Comparison of ENCODE assay signal across 15 cellular contexts in genomic region chr2:74491671-74492544, GRCh38. TPM values are rescaled to one million over a fixed set of nuclear protein-coding genes. Genes with fewer than 3 reads are reported as not detected.
DNase-seq lines count a peak whose midpoint lies in the region; ATAC-seq, FAIRE-seq and TF ChIP-seq lines count a peak whose summit lies in the region.
"Had no signal": no experiment of that assay in that cellular context is flagged by ENCODE, and none has a peak within 500 bp of the region (broad histone marks: within the 10 kb centered on the region; RNA-seq: fewer than 3 reads in every experiment).

No MANE protein-coding gene starts in this region.

- H3K36me3 ChIP-seq in liver (ENCODE audit: control insufficient read depth in 4 of 4, insufficient read depth in 3 of 4, low read depth in 1 of 4, low read length in 3 of 4) = peaks cover 10 to 16% (median 14%) of the 10 kb centered on the region in 4 donors
- peaks cover 35 to 48% of the 10 kb centered on the region in 2 experiments for H3K36me3 ChIP-seq in HepG2 (replicated peaks in 1 of 2; ENCODE audit: control insufficient read depth in 1 of 2, insufficient read depth in 2 of 2, low read length in 2 of 2)
- peaks cover 24 to 30% of the 10 kb centered on the region in 2 donors for H3K36me3 ChIP-seq in kidney (ENCODE audit: control insufficient read depth in 1 of 2, insufficient read depth in 2 of 2, low read length in 2 of 2)
- no peaks in the 10 kb centered on the region for H3K36me3 ChIP-seq in mucosa of descending colon (ENCODE audit: low read depth)

- WGBS in liver = 45% methylated on average over 12 of the region's 12 CpGs
- WGBS in HepG2 (ENCODE audit: low lambda C conversion rate) = 91% methylated on average over 12 of the region's 12 CpGs

- H4K20me1 ChIP-seq in HepG2 (ENCODE audit: insufficient read depth, low read length) = no peaks in the 10 kb centered on the region

- H3K4me3 ChIP-seq in liver (ENCODE audit: low read depth in 1 of 3, low read length in 3 of 3) (no peak overlapping the region), HepG2 (replicated peaks in 1 of 3; ENCODE audit: insufficient read depth in 1 of 3, low read depth in 2 of 3, low read length in 3 of 3) (no peak overlapping the region), kidney (ENCODE audit: low read length in 2 of 2) (no peak overlapping the region), mucosa of descending colon (no peak overlapping the region)
- H3K4me3 ChIP-seq: BLaER1 treated with 17β-estradiol and CSF1 and Interleukin-3, amounts not matched to agents 10 nM and 100 nM; GM12878; GM23338 had no signal

- H2AFZ ChIP-seq in HepG2 (ENCODE audit: low read length) = no peak overlapping the region
- H2AFZ ChIP-seq: GM23338 had no signal

- H3K27ac ChIP-seq in liver (ENCODE audit: low read depth in 1 of 2, low read length in 2 of 2) (peak overlapping the region; percentile 4 to 57), HepG2 (ENCODE audit: extremely low read length, insufficient read depth, low read length) (no peak overlapping the region), kidney (ENCODE audit: low read depth in 2 of 2, low read length in 2 of 2) (no peak overlapping the region)
- H3K27ac ChIP-seq: BLaER1 treated with 17β-estradiol and CSF1 and Interleukin-3, amounts not matched to agents 10 nM and 100 nM had no signal

- no TSS peak for BruUV-seq in HepG2 (replicated peaks; lab: Mats Ljungman, UMichigan)

- TF ChIP-seq CTCF in liver (IDR thresholded peaks at IDR 0.05; ENCODE audit: low read depth, low read length, missing input control) = no peak
- TF ChIP-seq CTCF in HepG2 (CRISPR knock-in tag; IDR thresholded peaks at IDR 0.05) = no peak
- TF ChIP-seq CTCF in kidney (IDR thresholded peaks at IDR 0.05; ENCODE audit: borderline replicate concordance, extremely low read depth, insufficient read depth) = no peak
- TF ChIP-seq CTCF in mucosa of descending colon (IDR thresholded peaks at IDR 0.05) = no peak

- ATAC-seq in HepG2 (no peak), mucosa of descending colon (no peak), HG02642 (IDR thresholded peaks at IDR 0.05; ENCODE audit: poor library complexity, unreplicated experiment) (no peak), GM18511 (IDR thresholded peaks at IDR 0.05; ENCODE audit: unreplicated experiment) (no peak)
- ATAC-seq: GM12878, GM23338 had no signal

- no peak for TF ChIP-seq POLR2A in HepG2 (IDR thresholded peaks at IDR 0.05; ENCODE audit: insufficient read depth in 1 of 2, low read depth in 2 of 2, low read length in 2 of 2)

- TF ChIP-seq EP300 in HepG2 (IDR thresholded peaks at IDR 0.05; ENCODE audit: low read depth in 2 of 2, low read length in 2 of 2) (peak in 1 of 2 experiments; percentile 61; a peak in 1 of 4 replicates), HepG2 (CRISPR knock-in tag; IDR thresholded peaks at IDR 0.05; ENCODE audit: borderline replicate concordance) (no peak)

- H3K4me1 ChIP-seq in liver (ENCODE audit: control insufficient read depth in 4 of 4, insufficient read depth in 4 of 4, low read length in 3 of 4) (peaks cover 38 to 82% (median 65%) of the 10 kb centered on the region in 4 donors), HepG2 (ENCODE audit: insufficient read depth, low read length) (peaks cover 71% of the 10 kb centered on the region), kidney (ENCODE audit: control insufficient read depth in 1 of 2, insufficient read depth in 1 of 2, low read depth in 1 of 2, low read length in 2 of 2) (no peaks in the 10 kb centered on the region), mucosa of descending colon (ENCODE audit: low read depth) (no peaks in the 10 kb centered on the region)
- H3K4me1 ChIP-seq: BLaER1 treated with 17β-estradiol and CSF1 and Interleukin-3, amounts not matched to agents 10 nM and 100 nM had no signal

- in situ Hi-C loops in HepG2 (cut with HindIII; ENCODE audit: extremely low pct_ligation_motif_present, low pct_unique_long_range_greater_than_20kb) = no loop called here

- POLR2A ChIA-PET in HepG2 (lab: Yijun Ruan, JAX) = interaction anchor here (2.1 to 3.1 kb wide), 3 partner anchors 9 to 12 kb away, joined by 13 to 23 read pairs (median 13); partner anchors contain the start of genes CCDC142 and TTC31

- H3K27me3 ChIP-seq in liver (ENCODE audit: control insufficient read depth in 4 of 4, insufficient read depth in 4 of 4, low read length in 3 of 4) (no peaks in the 10 kb centered on the region), HepG2 (ENCODE audit: control insufficient read depth in 1 of 2, insufficient read depth in 2 of 2, low read length in 2 of 2) (no peaks in the 10 kb centered on the region)

- TF ChIP-seq RAD21 in liver (IDR thresholded peaks at IDR 0.05) (peak; percentile 15 to 28), HepG2 (CRISPR knock-in tag; IDR thresholded peaks at IDR 0.05) (no peak)

- H3K9ac ChIP-seq in liver (ENCODE audit: low read depth in 1 of 2, low read length in 2 of 2) = no peak overlapping the region
- no peak overlapping the region for H3K9ac ChIP-seq in HepG2 (ENCODE audit: insufficient read depth, low read depth, low read length)
- H3K9ac ChIP-seq in kidney (ENCODE audit: low read length in 2 of 2) = no peak overlapping the region
- H3K9ac ChIP-seq: BLaER1 treated with 17β-estradiol and CSF1 and Interleukin-3, amounts not matched to agents 10 nM and 100 nM had no signal

- no peak overlapping the region for H3K4me2 ChIP-seq in HepG2 (ENCODE audit: low read depth, low read length)
- H3K4me2 ChIP-seq: BLaER1 treated with 17β-estradiol and CSF1 and Interleukin-3, amounts not matched to agents 10 nM and 100 nM; GM23338 had no signal

- DNase-seq in HepG2 (ENCODE audit: low spot score) (no peak), kidney (peak; percentile 12), mucosa of descending colon (peak in 2 of 3 donors; percentile 8 to 15), NCI-H2029 treated with DMSO at 0.1 percent for 48 hours (lab: John Stamatoyannopoulos, UW) (no peak)
- DNase-seq: ACHN; CD4-positive, CD25-positive, alpha-beta regulatory T cell; DMS79; H7 had no signal

- H3K9me3 ChIP-seq in liver (ENCODE audit: control insufficient read depth in 4 of 4, low read length in 3 of 4) = no peaks in the 10 kb centered on the region
- no peaks in the 10 kb centered on the region for H3K9me3 ChIP-seq in HepG2 (ENCODE audit: low read length)
- H3K9me3 ChIP-seq in kidney (ENCODE audit: control insufficient read depth in 1 of 2, low read length in 2 of 2) = no peaks in the 10 kb centered on the region
- no peaks in the 10 kb centered on the region for H3K9me3 ChIP-seq in mucosa of descending colon
- H3K9me3 ChIP-seq: BLaER1 treated with 17β-estradiol and CSF1 and Interleukin-3, amounts not matched to agents 10 nM and 100 nM had no signal

- FAIRE-seq in HepG2 (lab: Jason Lieb, UNC) (no peak), kidney (lab: Jason Lieb, UNC) (no peak)
- FAIRE-seq: GM12878 had no signal

- H3K79me2 ChIP-seq in HepG2 (ENCODE audit: insufficient read depth, low read length) = no peaks in the 10 kb centered on the region

- CTCF ChIA-PET in HepG2 (lab: Yijun Ruan, JAX; ENCODE audit: low intra/inter-chr PET ratio, low total read pairs) = no interaction called here

- intact Hi-C loops in HepG2 (cut with micrococcal nuclease; ENCODE audit: unreplicated experiment) = loop anchor here (10.0 kb wide), 1 partner anchor 1797 kb away; no protein-coding TSS in a partner anchor
- intact Hi-C loops in kidney (cut with DNase I) = no loop called here
- intact Hi-C loops in mucosa of descending colon (cut with DNase I, micrococcal nuclease) = no loop called here

RNA-seq across cellular contexts. Expression of gene LBX2, which starts 7.5 kb away (rescaled TPM):
- 1 to 10 TPM in 1 of 2 donors, under 1 TPM in 1; 0.84 to 2.7 TPM for total RNA-seq in liver
- polyA plus RNA-seq in liver = 1 to 10 TPM; 2.3 to 2.8 TPM
- total RNA-seq in HepG2 (2016; rRNA removed; fragmentation: Illumina TruSeq; extraction: Trizol) = 4.0 and 8.1 TPM in 2 replicates
- total RNA-seq in HepG2 (2016; cell fraction: cytosol; rRNA removed; fragmentation: Illumina TruSeq; extraction: Trizol; ENCODE audit: low read depth) = 1.6 and 4.3 TPM in 2 replicates
- 7.3 and 8.7 TPM in 2 replicates for total RNA-seq in HepG2 (2016; cell fraction: insoluble cytoplasmic fraction; rRNA removed; fragmentation: Illumina TruSeq; extraction: Trizol)
- 2.9 and 6.9 TPM in 2 replicates for total RNA-seq in HepG2 (2016; cell fraction: membrane; rRNA removed; fragmentation: Illumina TruSeq; extraction: Trizol)
- 6.7 and 10.5 TPM in 2 replicates for total RNA-seq in HepG2 (2016; cell fraction: nucleus; rRNA removed; fragmentation: Illumina TruSeq; extraction: Trizol)
- polyA plus RNA-seq in HepG2 (2011; rRNA removed) = 6.4 and 7.3 TPM in 2 replicates
- polyA plus RNA-seq in HepG2 (2011; cell fraction: cytosol; rRNA removed) = 5.1 and 7.2 TPM in 2 replicates
- 43.6 and 46.5 TPM in 2 replicates for polyA plus RNA-seq in HepG2 (2011; cell fraction: nucleus; rRNA removed)
- 7.8 and 8.2 TPM in 2 replicates for polyA plus RNA-seq in HepG2 (2012)
- polyA plus RNA-seq in HepG2 (2016; cell fraction: cytosol; fragmentation: Illumina TruSeq; extraction: Trizol; ENCODE audit: low read depth) = 3.0 and 3.5 TPM in 2 replicates
- polyA plus RNA-seq in HepG2 (2016; cell fraction: insoluble cytoplasmic fraction; fragmentation: Illumina TruSeq; extraction: Trizol; ENCODE audit: low read depth) = 8.9 and 9.5 TPM in 2 replicates
- polyA plus RNA-seq in HepG2 (2016; cell fraction: membrane; fragmentation: Illumina TruSeq; extraction: Trizol; ENCODE audit: low read depth) = 4.3 and 5.5 TPM in 2 replicates
- polyA plus RNA-seq in HepG2 (2016; cell fraction: nucleus; fragmentation: Illumina TruSeq; extraction: Trizol; ENCODE audit: insufficient read depth, low read depth) = 14.4 and 14.6 TPM in 2 replicates
- polyA minus RNA-seq in HepG2 (2011; rRNA and poly(A)+ RNA removed; ENCODE audit: low replicate concordance) = 0.14 and 7.2 TPM in 2 replicates
- polyA minus RNA-seq in HepG2 (2011; cell fraction: cytosol; rRNA and poly(A)+ RNA removed) = 3.6 TPM in 2 replicates
- polyA minus RNA-seq in HepG2 (2011; cell fraction: nucleus; rRNA and poly(A)+ RNA removed) = 9.8 and 12.1 TPM in 2 replicates
- 2.5 TPM for total RNA-seq in kidney
- polyA plus RNA-seq in kidney (ENCODE audit: insufficient read depth, low read depth, low replicate concordance) = 1.5 TPM
- total RNA-seq in mucosa of descending colon = 1 to 10 TPM; 1.0 to 1.5 (median 1.5) TPM
- total RNA-seq: CD4-positive, CD25-positive, alpha-beta regulatory T cell; G401 had no signal

RNA-seq across cellular contexts. Expression of gene TTC31, which starts 9.0 kb away (rescaled TPM):
- total RNA-seq in liver = 10 to 100 TPM in 1 of 2 donors, 1 to 10 TPM in 1; 9.9 to 26.4 TPM
- polyA plus RNA-seq in liver = 10 to 100 TPM; 15.3 to 16.3 TPM
- total RNA-seq in HepG2 (2016; rRNA removed; fragmentation: Illumina TruSeq; extraction: Trizol) = 21.1 and 28.3 TPM in 2 replicates
- total RNA-seq in HepG2 (2016; cell fraction: cytosol; rRNA removed; fragmentation: Illumina TruSeq; extraction: Trizol; ENCODE audit: low read depth) = 2.7 and 3.0 TPM in 2 replicates
- total RNA-seq in HepG2 (2016; cell fraction: insoluble cytoplasmic fraction; rRNA removed; fragmentation: Illumina TruSeq; extraction: Trizol) = 18.2 and 28.7 TPM in 2 replicates
- total RNA-seq in HepG2 (2016; cell fraction: membrane; rRNA removed; fragmentation: Illumina TruSeq; extraction: Trizol) = 6.9 and 8.2 TPM in 2 replicates
- 47.8 and 48.1 TPM in 2 replicates for total RNA-seq in HepG2 (2016; cell fraction: nucleus; rRNA removed; fragmentation: Illumina TruSeq; extraction: Trizol)
- 39.5 and 43.4 TPM in 2 replicates for polyA plus RNA-seq in HepG2 (2011; rRNA removed)
- polyA plus RNA-seq in HepG2 (2011; cell fraction: cytosol; rRNA removed) = 21.8 and 24.0 TPM in 2 replicates
- polyA plus RNA-seq in HepG2 (2011; cell fraction: nucleus; rRNA removed) = 180 and 208 TPM in 2 replicates
- 20.8 and 30.1 TPM in 2 replicates for polyA plus RNA-seq in HepG2 (2012)
- 2.3 and 2.7 TPM in 2 replicates for polyA plus RNA-seq in HepG2 (2016; cell fraction: cytosol; fragmentation: Illumina TruSeq; extraction: Trizol; ENCODE audit: low read depth)
- polyA plus RNA-seq in HepG2 (2016; cell fraction: insoluble cytoplasmic fraction; fragmentation: Illumina TruSeq; extraction: Trizol; ENCODE audit: low read depth) = 21.6 and 25.6 TPM in 2 replicates
- polyA plus RNA-seq in HepG2 (2016; cell fraction: membrane; fragmentation: Illumina TruSeq; extraction: Trizol; ENCODE audit: low read depth) = 5.9 and 6.6 TPM in 2 replicates
- polyA plus RNA-seq in HepG2 (2016; cell fraction: nucleus; fragmentation: Illumina TruSeq; extraction: Trizol; ENCODE audit: insufficient read depth, low read depth) = 99.0 and 111 TPM in 2 replicates
- 35.9 and 48.7 TPM in 2 replicates for polyA minus RNA-seq in HepG2 (2011; rRNA and poly(A)+ RNA removed; ENCODE audit: low replicate concordance)
- polyA minus RNA-seq in HepG2 (2011; cell fraction: cytosol; rRNA and poly(A)+ RNA removed) = 11.7 and 13.3 TPM in 2 replicates
- 72.2 and 74.9 TPM in 2 replicates for polyA minus RNA-seq in HepG2 (2011; cell fraction: nucleus; rRNA and poly(A)+ RNA removed)
- total RNA-seq in kidney = 29.1 TPM
- 11.5 TPM for polyA plus RNA-seq in kidney (ENCODE audit: insufficient read depth, low read depth, low replicate concordance)
- 10 to 100 TPM; 27.2 to 34.1 (median 30.9) TPM for total RNA-seq in mucosa of descending colon

RNA-seq across cellular contexts. Expression of gene CCDC142, which starts 9.1 kb away (rescaled TPM):
- 10 to 100 TPM; 13.4 to 28.3 TPM for total RNA-seq in liver
- polyA plus RNA-seq in liver = 1 to 10 TPM; 5.1 to 8.3 TPM
- 8.8 and 30.4 TPM in 2 replicates for total RNA-seq in HepG2 (2016; rRNA removed; fragmentation: Illumina TruSeq; extraction: Trizol)
- total RNA-seq in HepG2 (2016; cell fraction: cytosol; rRNA removed; fragmentation: Illumina TruSeq; extraction: Trizol; ENCODE audit: low read depth) = 4.8 and 4.9 TPM in 2 replicates
- 8.0 and 25.5 TPM in 2 replicates for total RNA-seq in HepG2 (2016; cell fraction: insoluble cytoplasmic fraction; rRNA removed; fragmentation: Illumina TruSeq; extraction: Trizol)
- 6.2 and 6.3 TPM in 2 replicates for total RNA-seq in HepG2 (2016; cell fraction: membrane; rRNA removed; fragmentation: Illumina TruSeq; extraction: Trizol)
- total RNA-seq in HepG2 (2016; cell fraction: nucleus; rRNA removed; fragmentation: Illumina TruSeq; extraction: Trizol) = 51.7 and 65.9 TPM in 2 replicates
- polyA plus RNA-seq in HepG2 (2011; rRNA removed) = 14.7 and 17.7 TPM in 2 replicates
- 5.1 and 6.3 TPM in 2 replicates for polyA plus RNA-seq in HepG2 (2011; cell fraction: cytosol; rRNA removed)
- polyA plus RNA-seq in HepG2 (2011; cell fraction: nucleus; rRNA removed) = 51.7 and 56.4 TPM in 2 replicates
- 5.2 and 6.8 TPM in 2 replicates for polyA plus RNA-seq in HepG2 (2012)
- 0.66 and 0.67 TPM in 2 replicates for polyA plus RNA-seq in HepG2 (2016; cell fraction: cytosol; fragmentation: Illumina TruSeq; extraction: Trizol; ENCODE audit: low read depth)
- polyA plus RNA-seq in HepG2 (2016; cell fraction: insoluble cytoplasmic fraction; fragmentation: Illumina TruSeq; extraction: Trizol; ENCODE audit: low read depth) = 4.3 and 5.0 TPM in 2 replicates
- 1.4 and 2.5 TPM in 2 replicates for polyA plus RNA-seq in HepG2 (2016; cell fraction: membrane; fragmentation: Illumina TruSeq; extraction: Trizol; ENCODE audit: low read depth)
- 76.5 and 76.7 TPM in 2 replicates for polyA plus RNA-seq in HepG2 (2016; cell fraction: nucleus; fragmentation: Illumina TruSeq; extraction: Trizol; ENCODE audit: insufficient read depth, low read depth)
- 64.4 and 82.1 TPM in 2 replicates for polyA minus RNA-seq in HepG2 (2011; rRNA and poly(A)+ RNA removed; ENCODE audit: low replicate concordance)
- 5.7 and 6.4 TPM in 2 replicates for polyA minus RNA-seq in HepG2 (2011; cell fraction: cytosol; rRNA and poly(A)+ RNA removed)
- polyA minus RNA-seq in HepG2 (2011; cell fraction: nucleus; rRNA and poly(A)+ RNA removed) = 87.2 and 94.1 TPM in 2 replicates
- total RNA-seq in kidney = 23.1 TPM
- polyA plus RNA-seq in kidney (ENCODE audit: insufficient read depth, low read depth, low replicate concordance) = 2.8 TPM
- 10 to 100 TPM; 22.6 to 36.5 (median 28.5) TPM for total RNA-seq in mucosa of descending colon

RNA-seq across cellular contexts. Expression of gene PCGF1, which starts 15.6 kb away (rescaled TPM):
- total RNA-seq in liver = 10 to 100 TPM in 1 of 2 donors, 1 to 10 TPM in 1; 3.3 to 11.1 TPM
- polyA plus RNA-seq in liver = 10 to 100 TPM; 10.6 to 12.5 TPM
- total RNA-seq in HepG2 (2016; rRNA removed; fragmentation: Illumina TruSeq; extraction: Trizol) = 14.2 and 20.4 TPM in 2 replicates
- total RNA-seq in HepG2 (2016; cell fraction: cytosol; rRNA removed; fragmentation: Illumina TruSeq; extraction: Trizol; ENCODE audit: low read depth) = 37.5 and 42.0 TPM in 2 replicates
- total RNA-seq in HepG2 (2016; cell fraction: insoluble cytoplasmic fraction; rRNA removed; fragmentation: Illumina TruSeq; extraction: Trizol) = 15.5 and 15.6 TPM in 2 replicates
- total RNA-seq in HepG2 (2016; cell fraction: membrane; rRNA removed; fragmentation: Illumina TruSeq; extraction: Trizol) = 29.0 and 31.0 TPM in 2 replicates
- total RNA-seq in HepG2 (2016; cell fraction: nucleus; rRNA removed; fragmentation: Illumina TruSeq; extraction: Trizol) = 16.2 and 22.2 TPM in 2 replicates
- 22.6 and 22.7 TPM in 2 replicates for polyA plus RNA-seq in HepG2 (2011; rRNA removed)
- polyA plus RNA-seq in HepG2 (2011; cell fraction: cytosol; rRNA removed) = 19.8 and 22.8 TPM in 2 replicates
- 37.4 and 90.3 TPM in 2 replicates for polyA plus RNA-seq in HepG2 (2011; cell fraction: nucleus; rRNA removed)
- polyA plus RNA-seq in HepG2 (2012) = 14.2 and 15.2 TPM in 2 replicates
- polyA plus RNA-seq in HepG2 (2016; cell fraction: cytosol; fragmentation: Illumina TruSeq; extraction: Trizol; ENCODE audit: low read depth) = 20.8 and 23.0 TPM in 2 replicates
- 13.9 and 16.9 TPM in 2 replicates for polyA plus RNA-seq in HepG2 (2016; cell fraction: insoluble cytoplasmic fraction; fragmentation: Illumina TruSeq; extraction: Trizol; ENCODE audit: low read depth)
- polyA plus RNA-seq in HepG2 (2016; cell fraction: membrane; fragmentation: Illumina TruSeq; extraction: Trizol; ENCODE audit: low read depth) = 18.0 and 18.6 TPM in 2 replicates
- 44.9 and 46.7 TPM in 2 replicates for polyA plus RNA-seq in HepG2 (2016; cell fraction: nucleus; fragmentation: Illumina TruSeq; extraction: Trizol; ENCODE audit: insufficient read depth, low read depth)
- polyA minus RNA-seq in HepG2 (2011; rRNA and poly(A)+ RNA removed; ENCODE audit: low replicate concordance) = 19.3 and 42.8 TPM in 2 replicates
- polyA minus RNA-seq in HepG2 (2011; cell fraction: cytosol; rRNA and poly(A)+ RNA removed) = 14.1 and 14.9 TPM in 2 replicates
- 22.8 and 25.0 TPM in 2 replicates for polyA minus RNA-seq in HepG2 (2011; cell fraction: nucleus; rRNA and poly(A)+ RNA removed)
- 20.7 TPM for total RNA-seq in kidney
- polyA plus RNA-seq in kidney (ENCODE audit: insufficient read depth, low read depth, low replicate concordance) = 20.1 TPM
- 10 to 100 TPM; 20.3 to 29.1 (median 22.3) TPM for total RNA-seq in mucosa of descending colon

RNA-seq across cellular contexts. Expression of gene MRPL53, which starts 19.4 kb away (rescaled TPM):
- total RNA-seq in liver = 10 to 100 TPM; 12.6 to 21.0 TPM
- 10 to 100 TPM; 51.1 to 72.5 TPM for polyA plus RNA-seq in liver
- total RNA-seq in HepG2 (2016; rRNA removed; fragmentation: Illumina TruSeq; extraction: Trizol) = 51.9 and 53.8 TPM in 2 replicates
- 42.4 and 54.6 TPM in 2 replicates for total RNA-seq in HepG2 (2016; cell fraction: cytosol; rRNA removed; fragmentation: Illumina TruSeq; extraction: Trizol; ENCODE audit: low read depth)
- total RNA-seq in HepG2 (2016; cell fraction: insoluble cytoplasmic fraction; rRNA removed; fragmentation: Illumina TruSeq; extraction: Trizol) = 58.8 and 59.3 TPM in 2 replicates
- 53.4 and 65.7 TPM in 2 replicates for total RNA-seq in HepG2 (2016; cell fraction: membrane; rRNA removed; fragmentation: Illumina TruSeq; extraction: Trizol)
- 30.0 and 33.7 TPM in 2 replicates for total RNA-seq in HepG2 (2016; cell fraction: nucleus; rRNA removed; fragmentation: Illumina TruSeq; extraction: Trizol)
- 28.8 and 34.3 TPM in 2 replicates for polyA plus RNA-seq in HepG2 (2011; rRNA removed)
- 30.0 and 63.3 TPM in 2 replicates for polyA plus RNA-seq in HepG2 (2011; cell fraction: cytosol; rRNA removed)
- 49.3 and 53.8 TPM in 2 replicates for polyA plus RNA-seq in HepG2 (2011; cell fraction: nucleus; rRNA removed)
- 32.0 and 44.9 TPM in 2 replicates for polyA plus RNA-seq in HepG2 (2012)
- 37.9 and 43.7 TPM in 2 replicates for polyA plus RNA-seq in HepG2 (2016; cell fraction: cytosol; fragmentation: Illumina TruSeq; extraction: Trizol; ENCODE audit: low read depth)
- 43.6 and 45.0 TPM in 2 replicates for polyA plus RNA-seq in HepG2 (2016; cell fraction: insoluble cytoplasmic fraction; fragmentation: Illumina TruSeq; extraction: Trizol; ENCODE audit: low read depth)
- 39.5 and 42.8 TPM in 2 replicates for polyA plus RNA-seq in HepG2 (2016; cell fraction: membrane; fragmentation: Illumina TruSeq; extraction: Trizol; ENCODE audit: low read depth)
- 61.4 and 66.8 TPM in 2 replicates for polyA plus RNA-seq in HepG2 (2016; cell fraction: nucleus; fragmentation: Illumina TruSeq; extraction: Trizol; ENCODE audit: insufficient read depth, low read depth)
- 38.1 and 38.8 TPM in 2 replicates for polyA minus RNA-seq in HepG2 (2011; rRNA and poly(A)+ RNA removed; ENCODE audit: low replicate concordance)
- polyA minus RNA-seq in HepG2 (2011; cell fraction: cytosol; rRNA and poly(A)+ RNA removed) = 13.6 and 15.1 TPM in 2 replicates
- 18.9 and 23.0 TPM in 2 replicates for polyA minus RNA-seq in HepG2 (2011; cell fraction: nucleus; rRNA and poly(A)+ RNA removed)
- 85.1 TPM for total RNA-seq in kidney
- 157 TPM for polyA plus RNA-seq in kidney (ENCODE audit: insufficient read depth, low read depth, low replicate concordance)
- 10 to 100 TPM; 48.2 to 63.6 (median 57.1) TPM for total RNA-seq in mucosa of descending colon

Comparison
In these comparisons a context has a peak if more than half of its experiments do, and no peak if none do; other contexts are left out.
1. H3K27ac ChIP-seq: peak in liver (2 of 2); none in HepG2 (single experiment) and kidney (0 of 2).
2. DNase-seq: peak in kidney (single experiment) and mucosa of descending colon (2 of 3); none in HepG2 (single experiment) and NCI-H2029 treated with DMSO at 0.1 percent for 48 hours (single experiment).